ENCODE assay signal across 11 cellular contexts in genomic region chr1:24351918-24352637, GRCh38. TPM values are rescaled to one million over a fixed set of nuclear protein-coding genes. Genes with fewer than 3 reads are reported as not detected.
DNase-seq lines count a peak whose midpoint lies in the region; ATAC-seq and TF ChIP-seq lines count a peak whose summit lies in the region.
"Had no signal": no experiment of that assay in that cellular context is flagged by ENCODE, and none has a peak within 500 bp of the region (broad histone marks: within the 10 kb centered on the region; RNA-seq: fewer than 3 reads in every experiment).

No MANE protein-coding gene starts in this region.

- H3T11ph ChIP-seq in H9 (ENCODE audit: low read length), result no peak overlapping the region

- no peak overlapping the region for H2BK20ac ChIP-seq in H9 (ENCODE audit: low read depth, low read length, poor library complexity, severe bottlenecking)

- H3K56ac ChIP-seq in H9 (ENCODE audit: insufficient read length, low read depth, low read length), result no peak overlapping the region

- no peak overlapping the region for H4K8ac ChIP-seq in H9 (replicated peaks; ENCODE audit: insufficient read length, low read depth, low read length)

- H3K9ac ChIP-seq in H9 (ENCODE audit: extremely low read depth, insufficient read length, low read length), result no peak overlapping the region

- H2BK12ac ChIP-seq in H9 (ENCODE audit: insufficient read length, low read depth, low read length), result no peak overlapping the region

- H3K4me2 ChIP-seq in H9 (ENCODE audit: insufficient read depth, insufficient read length, low read length), result no peak overlapping the region

- H4K5ac ChIP-seq in H9 (ENCODE audit: insufficient read length, low read depth, low read length), result no peak overlapping the region

- no peak overlapping the region for H3K27ac Mint-ChIP-seq in activated CD8-positive, alpha-beta T cell treated with anti-CD3 and anti-CD28 coated beads for 36 hours
- no peak overlapping the region for H3K27ac Mint-ChIP-seq in activated CD8-positive, alpha-beta T cell treated with anti-CD3 and anti-CD28 coated beads, Interleukin-2, amount 10 ng/mL, durations not matched to agents 7 days and 5 days
- peak overlapping the region in 1 of 3 experiments; percentile 28; a peak in 1 of 7 replicates for H3K27ac Mint-ChIP-seq in H9

- H3K4me1 ChIP-seq in H9 (ENCODE audit: insufficient read depth, low read length), result no peaks in the 10 kb centered on the region

- no peak for TF ChIP-seq CTCF in activated CD8-positive, alpha-beta T cell treated with anti-CD3 and anti-CD28 coated beads for 36 hours (IDR thresholded peaks at IDR 0.05)
- no peak for TF ChIP-seq CTCF in brain microvascular endothelial cell (IDR thresholded peaks at IDR 0.05; ENCODE audit: low read depth, low read length, missing control alignments)
- TF ChIP-seq CTCF in H9 (conservative IDR thresholded peaks at IDR 0.05), result no peak

- H2BK120ac ChIP-seq in H9 (ENCODE audit: low read depth, low read length, poor library complexity, severe bottlenecking), result no peak overlapping the region

- H3K23me2 ChIP-seq in H9 (ENCODE audit: insufficient read length, low read depth, low read length, poor library complexity, severe bottlenecking), result no peaks in the 10 kb centered on the region

- no peaks in the 10 kb centered on the region for H3K9me3 ChIP-seq in H9 (ENCODE audit: control insufficient read depth, low read depth, low read length)

- no peaks in the 10 kb centered on the region for H4K20me1 ChIP-seq in H9 (ENCODE audit: control insufficient read depth, insufficient read depth, insufficient read length)

- WGBS in H9 (ENCODE audit: extremely low coverage, insufficient read length, low lambda C conversion rate), result no CpG with 5 or more reads among the region's 7 CpGs

- no peaks in the 10 kb centered on the region for H3K79me2 ChIP-seq in H9 (ENCODE audit: insufficient read depth, low read length)

- intact Hi-C loops in activated CD8-positive, alpha-beta T cell treated with anti-CD3 and anti-CD28 coated beads for 36 hours (cut with micrococcal nuclease), result no loop called here

- no peak overlapping the region for H2AFZ ChIP-seq in H9 (ENCODE audit: low read length)

- H3K4me3 ChIP-seq in brain microvascular endothelial cell (ENCODE audit: low read depth, low read length), result no peak overlapping the region

- no peaks in the 10 kb centered on the region for H3K36me3 ChIP-seq in brain microvascular endothelial cell (replicated peaks)

- H3K27ac ChIP-seq in brain microvascular endothelial cell, result no peak overlapping the region
- no peak overlapping the region for H3K27ac ChIP-seq in H9 (ENCODE audit: insufficient read length, low read depth, low read length)

- peaks cover 1% of the 10 kb centered on the region for H3K27me3 Mint-ChIP-seq in activated CD8-positive, alpha-beta T cell treated with anti-CD3 and anti-CD28 coated beads for 36 hours
- no peaks in the 10 kb centered on the region for H3K27me3 Mint-ChIP-seq in activated CD8-positive, alpha-beta T cell treated with anti-CD3 and anti-CD28 coated beads, Interleukin-2, amount 10 ng/mL, durations not matched to agents 7 days and 5 days (ENCODE audit: low read depth)
- H3K27me3 Mint-ChIP-seq in H9 (ENCODE audit: low read depth), result no peaks in the 10 kb centered on the region; the same call in 1 of the 2 replicates

- no peak overlapping the region for H3K4me3 Mint-ChIP-seq in activated CD8-positive, alpha-beta T cell treated with anti-CD3 and anti-CD28 coated beads for 36 hours
- no peak overlapping the region for H3K4me3 Mint-ChIP-seq in activated CD8-positive, alpha-beta T cell treated with anti-CD3 and anti-CD28 coated beads, Interleukin-2, amount 10 ng/mL, durations not matched to agents 7 days and 5 days
- H3K4me3 Mint-ChIP-seq in H9, result no peak overlapping the region
- H3K4me3 Mint-ChIP-seq: B cell had no signal

- peak; percentile 86 for DNase-seq in activated CD8-positive, alpha-beta T cell treated with anti-CD3 and anti-CD28 coated beads for 36 hours
- no peak for DNase-seq in activated CD8-positive, alpha-beta T cell treated with anti-CD3 and anti-CD28 coated beads, Interleukin-2, amount 10 ng/mL, durations not matched to agents 7 days and 5 days
- DNase-seq in RPMI8226 (peak; percentile 21), brain microvascular endothelial cell (peak; percentile 57), H9 (no peak), SIG-M5 (lab: John Stamatoyannopoulos, UW) (no peak)
- peak; percentile 70 for DNase-seq in stimulated activated CD8-positive, alpha-beta memory T cell treated with anti-CD3 and anti-CD28 coated beads, Interleukin-4, amount 100 ng/mL, for 48 hours
- DNase-seq: NCI-H526 treated with DMSO at 0.1 percent for 48 hours had no signal

- no peak overlapping the region for H3K4ac ChIP-seq in H9 (ENCODE audit: low read depth, low read length)

- H2AK5ac ChIP-seq in H9 (ENCODE audit: insufficient read length, low read length), result no peak overlapping the region

- H3K27me3 ChIP-seq in brain microvascular endothelial cell (replicated peaks) (no peaks in the 10 kb centered on the region), H9 (ENCODE audit: insufficient read depth, low read length) (no peaks in the 10 kb centered on the region)

- peak; percentile 45 for ATAC-seq in activated CD8-positive, alpha-beta T cell treated with anti-CD3 and anti-CD28 coated beads for 36 hours
- ATAC-seq in activated CD8-positive, alpha-beta T cell treated with anti-CD3 and anti-CD28 coated beads, Interleukin-2, amount 10 ng/mL, durations not matched to agents 7 days and 5 days, result no peak
- ATAC-seq in GM19351 (IDR thresholded peaks at IDR 0.05; ENCODE audit: unreplicated experiment), result no peak

- no peaks in the 10 kb centered on the region for H3K79me1 ChIP-seq in H9 (ENCODE audit: insufficient read depth, low read depth, low read length, poor library complexity, severe bottlenecking)

- peaks cover 37% of the 10 kb centered on the region for H3K4me1 Mint-ChIP-seq in activated CD8-positive, alpha-beta T cell treated with anti-CD3 and anti-CD28 coated beads for 36 hours (ENCODE audit: low read depth)
- peaks cover 22% of the 10 kb centered on the region for H3K4me1 Mint-ChIP-seq in activated CD8-positive, alpha-beta T cell treated with anti-CD3 and anti-CD28 coated beads, Interleukin-2, amount 10 ng/mL, durations not matched to agents 7 days and 5 days (ENCODE audit: low read depth)
- peaks cover 0 to 9% of the 10 kb centered on the region in 2 experiments; a peak in 1 of 4 replicates for H3K4me1 Mint-ChIP-seq in H9

- H2BK15ac ChIP-seq in H9 (ENCODE audit: low read depth, low read length), result no peak overlapping the region

- POLR2A ChIA-PET in activated CD8-positive, alpha-beta T cell treated with anti-CD3 and anti-CD28 coated beads for 36 hours (lab: Charles Lee), result no interaction called here
- POLR2A ChIA-PET in activated CD8-positive, alpha-beta T cell treated with anti-CD3 and anti-CD28 coated beads, Interleukin-2, amount 10 ng/mL, durations not matched to agents 7 days and 5 days (lab: Charles Lee), result interaction anchor here (0.6 kb wide), 1 partner anchor 32 kb away, joined by 3 read pairs; no protein-coding TSS in a partner anchor

- no peak overlapping the region for H2BK5ac ChIP-seq in H9 (ENCODE audit: insufficient read length, low read length)

- CTCF ChIA-PET in activated CD8-positive, alpha-beta T cell treated with anti-CD3 and anti-CD28 coated beads for 36 hours (lab: Charles Lee), result interaction anchor here (1.3 to 2.9 kb wide), 5 partner anchors 13 to 150 kb away, joined by 3 to 20 read pairs (median 9); partner anchors contain the start of gene NIPAL3
- CTCF ChIA-PET in activated CD8-positive, alpha-beta T cell treated with anti-CD3 and anti-CD28 coated beads, Interleukin-2, amount 10 ng/mL, durations not matched to agents 7 days and 5 days (lab: Charles Lee), result interaction anchor here (1.8 to 2.7 kb wide), 3 partner anchors 40 to 202 kb away, joined by 4 to 20 read pairs (median 6); no protein-coding TSS in a partner anchor

- in situ Hi-C loops in brain microvascular endothelial cell (cut with HindIII; ENCODE audit: low pct_ligation_motif_present, low sequenced_read_pairs), result no loop called here

- no peaks in the 10 kb centered on the region for H3K36me3 Mint-ChIP-seq in activated CD8-positive, alpha-beta T cell treated with anti-CD3 and anti-CD28 coated beads for 36 hours (ENCODE audit: low read depth)
- H3K36me3 Mint-ChIP-seq in activated CD8-positive, alpha-beta T cell treated with anti-CD3 and anti-CD28 coated beads, Interleukin-2, amount 10 ng/mL, durations not matched to agents 7 days and 5 days (ENCODE audit: low read depth), result no peaks in the 10 kb centered on the region
- peaks cover 0 to 3% (median 0%) of the 10 kb centered on the region in 3 experiments; a peak in 2 of 7 replicates for H3K36me3 Mint-ChIP-seq in H9 (ENCODE audit: insufficient read depth in 1 of 3, low read depth in 3 of 3)

- no peak overlapping the region for H3K23ac ChIP-seq in H9 (ENCODE audit: insufficient read length, low read depth, low read length)

- no peak overlapping the region for H3K18ac ChIP-seq in H9 (ENCODE audit: insufficient read length, low read depth, low read length)

- no peak overlapping the region for H4K91ac ChIP-seq in H9 (ENCODE audit: insufficient read length, low read depth, low read length)

- H3K14ac ChIP-seq in H9 (ENCODE audit: insufficient read depth, low read length), result no peak overlapping the region

- H3K9me3 Mint-ChIP-seq in activated CD8-positive, alpha-beta T cell treated with anti-CD3 and anti-CD28 coated beads for 36 hours, result no peaks in the 10 kb centered on the region
- no peaks in the 10 kb centered on the region for H3K9me3 Mint-ChIP-seq in activated CD8-positive, alpha-beta T cell treated with anti-CD3 and anti-CD28 coated beads, Interleukin-2, amount 10 ng/mL, durations not matched to agents 7 days and 5 days (ENCODE audit: insufficient read depth)
- H3K9me3 Mint-ChIP-seq in H9, result no peaks in the 10 kb centered on the region; a peak in 1 of 5 replicates

RNA-seq across cellular contexts. Expression of gene GRHL3, which starts 32.9 kb away (rescaled TPM):
- total RNA-seq in activated CD8-positive, alpha-beta T cell treated with anti-CD3 and anti-CD28 coated beads for 36 hours, result not detected
- not detected for total RNA-seq in activated CD8-positive, alpha-beta T cell treated with anti-CD3 and anti-CD28 coated beads, Interleukin-2, amount 10 ng/mL, durations not matched to agents 7 days and 5 days
- 3.5 and 4.0 TPM in 2 replicates for total RNA-seq in H9 (2021)
- total RNA-seq: B cell, endothelial cell of umbilical vein had no signal

Comparison
In these comparisons a context has a peak if more than half of its experiments do, and no peak if none do; other contexts are left out.
1. DNase-seq: peak in activated CD8-positive, alpha-beta T cell treated with anti-CD3 and anti-CD28 coated beads for 36 hours (single experiment), RPMI8226 (single experiment), brain microvascular endothelial cell (single experiment) and stimulated activated CD8-positive, alpha-beta memory T cell treated with anti-CD3 and anti-CD28 coated beads, Interleukin-4, amount 100 ng/mL, for 48 hours (single experiment); none in activated CD8-positive, alpha-beta T cell treated with anti-CD3 and anti-CD28 coated beads, Interleukin-2, amount 10 ng/mL, durations not matched to agents 7 days and 5 days (single experiment), H9 (single experiment) and SIG-M5 (single experiment).